In the genomic region with DNA sequence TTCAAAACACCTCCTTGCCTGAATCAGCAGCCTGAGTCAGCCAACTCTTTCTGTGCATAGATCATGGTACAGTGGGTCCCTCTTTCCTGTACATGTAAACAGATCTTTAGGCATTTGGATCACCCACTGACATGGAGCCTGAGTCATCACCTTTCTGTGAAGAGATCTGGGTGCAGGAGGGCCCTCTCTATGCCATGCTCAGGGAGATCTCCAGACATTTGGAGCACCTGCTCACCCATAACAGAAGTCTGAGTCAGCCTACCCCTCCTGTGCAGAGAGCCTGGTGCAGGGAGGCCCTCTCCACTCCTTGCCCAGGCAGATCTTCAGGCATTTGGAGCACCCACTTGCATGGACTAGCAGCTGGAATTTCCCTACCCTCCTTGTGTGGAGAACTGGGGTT, we compare ENCODE assay signal across 2 cellular contexts.
TF ChIP-seq lines count a peak whose summit lies in the region.

No MANE protein-coding gene starts in this region.

TF ChIP-seq in H1, 55 proteins besides CTCF, POLR2A, EP300 and RAD21:
- TF ChIP-seq, protein P1, sequence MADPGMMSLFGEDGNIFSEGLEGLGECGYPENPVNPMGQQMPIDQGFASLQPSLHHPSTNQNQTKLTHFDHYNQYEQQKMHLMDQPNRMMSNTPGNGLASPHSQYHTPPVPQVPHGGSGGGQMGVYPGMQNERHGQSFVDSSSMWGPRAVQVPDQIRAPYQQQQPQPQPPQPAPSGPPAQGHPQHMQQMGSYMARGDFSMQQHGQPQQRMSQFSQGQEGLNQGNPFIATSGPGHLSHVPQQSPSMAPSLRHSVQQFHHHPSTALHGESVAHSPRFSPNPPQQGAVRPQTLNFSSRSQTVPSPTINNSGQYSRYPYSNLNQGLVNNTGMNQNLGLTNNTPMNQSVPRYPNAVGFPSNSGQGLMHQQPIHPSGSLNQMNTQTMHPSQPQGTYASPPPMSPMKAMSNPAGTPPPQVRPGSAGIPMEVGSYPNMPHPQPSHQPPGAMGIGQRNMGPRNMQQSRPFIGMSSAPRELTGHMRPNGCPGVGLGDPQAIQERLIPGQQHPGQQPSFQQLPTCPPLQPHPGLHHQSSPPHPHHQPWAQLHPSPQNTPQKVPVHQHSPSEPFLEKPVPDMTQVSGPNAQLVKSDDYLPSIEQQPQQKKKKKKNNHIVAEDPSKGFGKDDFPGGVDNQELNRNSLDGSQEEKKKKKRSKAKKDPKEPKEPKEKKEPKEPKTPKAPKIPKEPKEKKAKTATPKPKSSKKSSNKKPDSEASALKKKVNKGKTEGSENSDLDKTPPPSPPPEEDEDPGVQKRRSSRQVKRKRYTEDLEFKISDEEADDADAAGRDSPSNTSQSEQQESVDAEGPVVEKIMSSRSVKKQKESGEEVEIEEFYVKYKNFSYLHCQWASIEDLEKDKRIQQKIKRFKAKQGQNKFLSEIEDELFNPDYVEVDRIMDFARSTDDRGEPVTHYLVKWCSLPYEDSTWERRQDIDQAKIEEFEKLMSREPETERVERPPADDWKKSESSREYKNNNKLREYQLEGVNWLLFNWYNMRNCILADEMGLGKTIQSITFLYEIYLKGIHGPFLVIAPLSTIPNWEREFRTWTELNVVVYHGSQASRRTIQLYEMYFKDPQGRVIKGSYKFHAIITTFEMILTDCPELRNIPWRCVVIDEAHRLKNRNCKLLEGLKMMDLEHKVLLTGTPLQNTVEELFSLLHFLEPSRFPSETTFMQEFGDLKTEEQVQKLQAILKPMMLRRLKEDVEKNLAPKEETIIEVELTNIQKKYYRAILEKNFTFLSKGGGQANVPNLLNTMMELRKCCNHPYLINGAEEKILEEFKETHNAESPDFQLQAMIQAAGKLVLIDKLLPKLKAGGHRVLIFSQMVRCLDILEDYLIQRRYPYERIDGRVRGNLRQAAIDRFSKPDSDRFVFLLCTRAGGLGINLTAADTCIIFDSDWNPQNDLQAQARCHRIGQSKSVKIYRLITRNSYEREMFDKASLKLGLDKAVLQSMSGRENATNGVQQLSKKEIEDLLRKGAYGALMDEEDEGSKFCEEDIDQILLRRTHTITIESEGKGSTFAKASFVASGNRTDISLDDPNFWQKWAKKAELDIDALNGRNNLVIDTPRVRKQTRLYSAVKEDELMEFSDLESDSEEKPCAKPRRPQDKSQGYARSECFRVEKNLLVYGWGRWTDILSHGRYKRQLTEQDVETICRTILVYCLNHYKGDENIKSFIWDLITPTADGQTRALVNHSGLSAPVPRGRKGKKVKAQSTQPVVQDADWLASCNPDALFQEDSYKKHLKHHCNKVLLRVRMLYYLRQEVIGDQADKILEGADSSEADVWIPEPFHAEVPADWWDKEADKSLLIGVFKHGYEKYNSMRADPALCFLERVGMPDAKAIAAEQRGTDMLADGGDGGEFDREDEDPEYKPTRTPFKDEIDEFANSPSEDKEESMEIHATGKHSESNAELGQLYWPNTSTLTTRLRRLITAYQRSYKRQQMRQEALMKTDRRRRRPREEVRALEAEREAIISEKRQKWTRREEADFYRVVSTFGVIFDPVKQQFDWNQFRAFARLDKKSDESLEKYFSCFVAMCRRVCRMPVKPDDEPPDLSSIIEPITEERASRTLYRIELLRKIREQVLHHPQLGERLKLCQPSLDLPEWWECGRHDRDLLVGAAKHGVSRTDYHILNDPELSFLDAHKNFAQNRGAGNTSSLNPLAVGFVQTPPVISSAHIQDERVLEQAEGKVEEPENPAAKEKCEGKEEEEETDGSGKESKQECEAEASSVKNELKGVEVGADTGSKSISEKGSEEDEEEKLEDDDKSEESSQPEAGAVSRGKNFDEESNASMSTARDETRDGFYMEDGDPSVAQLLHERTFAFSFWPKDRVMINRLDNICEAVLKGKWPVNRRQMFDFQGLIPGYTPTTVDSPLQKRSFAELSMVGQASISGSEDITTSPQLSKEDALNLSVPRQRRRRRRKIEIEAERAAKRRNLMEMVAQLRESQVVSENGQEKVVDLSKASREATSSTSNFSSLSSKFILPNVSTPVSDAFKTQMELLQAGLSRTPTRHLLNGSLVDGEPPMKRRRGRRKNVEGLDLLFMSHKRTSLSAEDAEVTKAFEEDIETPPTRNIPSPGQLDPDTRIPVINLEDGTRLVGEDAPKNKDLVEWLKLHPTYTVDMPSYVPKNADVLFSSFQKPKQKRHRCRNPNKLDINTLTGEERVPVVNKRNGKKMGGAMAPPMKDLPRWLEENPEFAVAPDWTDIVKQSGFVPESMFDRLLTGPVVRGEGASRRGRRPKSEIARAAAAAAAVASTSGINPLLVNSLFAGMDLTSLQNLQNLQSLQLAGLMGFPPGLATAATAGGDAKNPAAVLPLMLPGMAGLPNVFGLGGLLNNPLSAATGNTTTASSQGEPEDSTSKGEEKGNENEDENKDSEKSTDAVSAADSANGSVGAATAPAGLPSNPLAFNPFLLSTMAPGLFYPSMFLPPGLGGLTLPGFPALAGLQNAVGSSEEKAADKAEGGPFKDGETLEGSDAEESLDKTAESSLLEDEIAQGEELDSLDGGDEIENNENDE (IDR thresholded peaks at IDR 0.05; ENCODE audit: insufficient replicate concordance, low read length), result no peak
- TF ChIP-seq NRF1 (IDR thresholded peaks at IDR 0.05; ENCODE audit: low read depth, low read length) (no peak), POLR2AphosphoS5 (IDR thresholded peaks at IDR 0.05; ENCODE audit: low read depth, low read length) (no peak), BCL11A (IDR thresholded peaks at IDR 0.05; ENCODE audit: low read depth in 2 of 2, low read length in 2 of 2) (no peak), POU5F1 (IDR thresholded peaks at IDR 0.05; ENCODE audit: low read depth, low read length) (no peak), JUN (IDR thresholded peaks at IDR 0.05; ENCODE audit: low read depth, low read length) (no peak), CTBP2 (IDR thresholded peaks at IDR 0.05; ENCODE audit: borderline replicate concordance, insufficient read depth, insufficient read length, low read length) (no peak), CHD2 (IDR thresholded peaks at IDR 0.05; ENCODE audit: low read length) (no peak), SRF (IDR thresholded peaks at IDR 0.05; ENCODE audit: low read depth, low read length) (no peak), SP2 (IDR thresholded peaks at IDR 0.05; ENCODE audit: low read length) (no peak), BRCA1 (IDR thresholded peaks at IDR 0.05; ENCODE audit: low read depth, low read length) (no peak), HDAC2 (IDR thresholded peaks at IDR 0.05; ENCODE audit: borderline replicate concordance in 1 of 2, low read depth in 2 of 2, low read length in 2 of 2) (no peak), CBX8 (IDR thresholded peaks at IDR 0.05; ENCODE audit: borderline replicate concordance, low read depth, low read length) (no peak), KDM4A (IDR thresholded peaks at IDR 0.05; ENCODE audit: low read depth, low read length, severe bottlenecking) (no peak), GTF2F1 (IDR thresholded peaks at IDR 0.05; ENCODE audit: borderline replicate concordance, low read depth, low read length) (no peak), KDM1A (IDR thresholded peaks at IDR 0.05; ENCODE audit: borderline replicate concordance, low read length) (no peak), SP4 (IDR thresholded peaks at IDR 0.05; ENCODE audit: low read length) (no peak), BACH1 (IDR thresholded peaks at IDR 0.05; ENCODE audit: low read length) (no peak)
- TF ChIP-seq, protein P2, sequence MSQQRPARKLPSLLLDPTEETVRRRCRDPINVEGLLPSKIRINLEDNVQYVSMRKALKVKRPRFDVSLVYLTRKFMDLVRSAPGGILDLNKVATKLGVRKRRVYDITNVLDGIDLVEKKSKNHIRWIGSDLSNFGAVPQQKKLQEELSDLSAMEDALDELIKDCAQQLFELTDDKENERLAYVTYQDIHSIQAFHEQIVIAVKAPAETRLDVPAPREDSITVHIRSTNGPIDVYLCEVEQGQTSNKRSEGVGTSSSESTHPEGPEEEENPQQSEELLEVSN (IDR thresholded peaks at IDR 0.05), result no peak

TF ChIP-seq in SK-N-SH treated with all-trans-retinoic acid at 6 μM for 48 hours, 23 proteins besides CTCF, POLR2A, EP300 and RAD21 (continued from another document):
- TF ChIP-seq, protein P3, sequence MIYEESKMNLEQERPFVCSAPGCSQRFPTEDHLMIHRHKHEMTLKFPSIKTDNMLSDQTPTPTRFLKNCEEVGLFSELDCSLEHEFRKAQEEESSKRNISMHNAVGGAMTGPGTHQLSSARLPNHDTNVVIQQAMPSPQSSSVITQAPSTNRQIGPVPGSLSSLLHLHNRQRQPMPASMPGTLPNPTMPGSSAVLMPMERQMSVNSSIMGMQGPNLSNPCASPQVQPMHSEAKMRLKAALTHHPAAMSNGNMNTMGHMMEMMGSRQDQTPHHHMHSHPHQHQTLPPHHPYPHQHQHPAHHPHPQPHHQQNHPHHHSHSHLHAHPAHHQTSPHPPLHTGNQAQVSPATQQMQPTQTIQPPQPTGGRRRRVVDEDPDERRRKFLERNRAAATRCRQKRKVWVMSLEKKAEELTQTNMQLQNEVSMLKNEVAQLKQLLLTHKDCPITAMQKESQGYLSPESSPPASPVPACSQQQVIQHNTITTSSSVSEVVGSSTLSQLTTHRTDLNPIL (CRISPR knock-in tag; IDR thresholded peaks at IDR 0.05; ENCODE audit: low read depth), result no peak
- TF ChIP-seq ISL1 (CRISPR knock-in tag; IDR thresholded peaks at IDR 0.05), result no peak
- TF ChIP-seq ZFP3 (CRISPR knock-in tag; IDR thresholded peaks at IDR 0.05), result no peak
- TF ChIP-seq CSDC2 (CRISPR knock-in tag; IDR thresholded peaks at IDR 0.05), result no peak
